In genomic region chr11:22461626-22462025, GRCh38 we compare ENCODE assay signal across 24 cellular contexts.
DNase-seq lines count a peak whose midpoint lies in the region; ATAC-seq, FAIRE-seq and TF ChIP-seq lines count a peak whose summit lies in the region.
"Had no signal": no experiment of that assay in that cellular context is flagged by ENCODE, and none has a peak within 500 bp of the region (broad histone marks: within the 10 kb centered on the region; RNA-seq: fewer than 3 reads in every experiment).

No MANE protein-coding gene starts in this region.

- no peak overlapping the region for H4K8ac ChIP-seq in mesenchymal stem cell (ENCODE audit: low read length)

- H3K4me1 ChIP-seq in mesenchymal stem cell (ENCODE audit: control insufficient read depth, insufficient read depth, low read depth, low read length), result no peaks in the 10 kb centered on the region

- H2BK12ac ChIP-seq in mesenchymal stem cell (ENCODE audit: low read length in 2 of 2), result no peak overlapping the region

- no peak overlapping the region for H2AFZ ChIP-seq in mesenchymal stem cell (ENCODE audit: low read depth, low read length)
- H2AFZ ChIP-seq: PC-9 had no signal

- no peak overlapping the region for H2BK15ac ChIP-seq in mesenchymal stem cell (ENCODE audit: low read depth, poor library complexity, severe bottlenecking)

- no peak overlapping the region for H2AK5ac ChIP-seq in mesenchymal stem cell (ENCODE audit: low read length, severe bottlenecking)

- no peak overlapping the region for H2BK120ac ChIP-seq in mesenchymal stem cell (ENCODE audit: low read depth, low read length)

- WGBS in mesenchymal stem cell, result 67% methylated on average over 1 of the region's 2 CpGs

- no peaks in the 10 kb centered on the region for H3K36me3 ChIP-seq in bronchial epithelial cell (ENCODE audit: control insufficient read depth, insufficient read depth, low read length)
- no peaks in the 10 kb centered on the region for H3K36me3 ChIP-seq in mesenchymal stem cell (ENCODE audit: control insufficient read depth in 1 of 2, insufficient read depth in 2 of 2, low read depth in 1 of 2, low read length in 2 of 2)

- ATAC-seq in GM18498 (IDR thresholded peaks at IDR 0.05; ENCODE audit: unreplicated experiment) (no peak), HG02870 (IDR thresholded peaks at IDR 0.05; ENCODE audit: unreplicated experiment) (no peak)
- ATAC-seq: CD8-positive, alpha-beta T cell; HepG2 had no signal

- H3K27me3 ChIP-seq in bronchial epithelial cell (ENCODE audit: control insufficient read depth, insufficient read depth, low read length), result no peaks in the 10 kb centered on the region
- H3K27me3 ChIP-seq in mesenchymal stem cell (ENCODE audit: control insufficient read depth in 1 of 2, insufficient read depth in 1 of 2, low read length in 2 of 2), result no peaks in the 10 kb centered on the region

- peak; percentile 4 for DNase-seq in Daoy (ENCODE audit: low read depth)
- DNase-seq in M059J (ENCODE audit: low read depth), result peak; percentile 44
- DNase-seq in bronchial epithelial cell (ENCODE audit: low read depth), result peak; percentile 65
- DNase-seq in mesenchymal stem cell, result peak; percentile 24
- DNase-seq in NCI-H1930 (lab: John Stamatoyannopoulos, UW), result no peak
- no peak for DNase-seq in NCI-H2227 (lab: John Stamatoyannopoulos, UW; ENCODE audit: unreplicated experiment)
- DNase-seq: 8988T; AML-193; C1 segment of cervical spinal cord; CD8-positive, alpha-beta T cell; DND-41; GDM1; KBM-7; NCI-H1105; NCI-H146; NCI-H2029 treated with DMSO at 0.1 percent for 48 hours; NCI-H524 treated with DMSO at 0.1 percent for 48 hours; PC-9; RPMI8226; SHP77 treated with DMSO at 0.1 percent for 48 hours; SK-N-SH had no signal

- H4K91ac ChIP-seq in mesenchymal stem cell (ENCODE audit: low read length), result no peak overlapping the region

- no peak overlapping the region for H3K23ac ChIP-seq in mesenchymal stem cell (ENCODE audit: low read length in 2 of 2)

- FAIRE-seq in bronchial epithelial cell (lab: Jason Lieb, UNC), result no peak
- FAIRE-seq: HepG2 had no signal

- no peak overlapping the region for H2BK5ac ChIP-seq in mesenchymal stem cell (ENCODE audit: low read depth, low read length, poor library complexity, severe bottlenecking)

- no peak overlapping the region for H3K27ac ChIP-seq in mesenchymal stem cell (ENCODE audit: low read length, poor library complexity, severe bottlenecking)
- H3K27ac ChIP-seq: PC-9 had no signal

- no peak for TF ChIP-seq CTCF in bronchial epithelial cell (IDR thresholded peaks at IDR 0.05; ENCODE audit: insufficient read depth, low read length, severe bottlenecking)

- H3K18ac ChIP-seq in mesenchymal stem cell (ENCODE audit: low read depth in 1 of 2, low read length in 2 of 2), result no peak overlapping the region

- no peaks in the 10 kb centered on the region for H3K79me1 ChIP-seq in mesenchymal stem cell (replicated peaks; ENCODE audit: low read length, poor library complexity, severe bottlenecking)

- no peak overlapping the region for H3K14ac ChIP-seq in mesenchymal stem cell (ENCODE audit: low read length in 2 of 2)

- H3K4me3 ChIP-seq in bronchial epithelial cell (ENCODE audit: low read depth, low read length), result no peak overlapping the region
- no peak overlapping the region for H3K4me3 ChIP-seq in mesenchymal stem cell (ENCODE audit: insufficient read depth in 1 of 2, low read depth in 1 of 2, low read length in 2 of 2)
- H3K4me3 ChIP-seq: PC-9 had no signal

- no peak overlapping the region for H3K4ac ChIP-seq in mesenchymal stem cell (ENCODE audit: low read depth in 1 of 2, low read length in 2 of 2)

- H3K9me3 ChIP-seq in mesenchymal stem cell (ENCODE audit: control insufficient read depth, low read length), result no peaks in the 10 kb centered on the region
- H3K9me3 ChIP-seq: SK-N-SH had no signal

- H3K4me2 ChIP-seq in mesenchymal stem cell (ENCODE audit: low read length, poor library complexity, severe bottlenecking), result no peak overlapping the region
- H3K4me2 ChIP-seq: PC-9, SK-N-SH had no signal

- no peak overlapping the region for H3K9ac ChIP-seq in mesenchymal stem cell (ENCODE audit: low read length)
- H3K9ac ChIP-seq: SK-N-SH had no signal

Comparison
In these comparisons a context has a peak if more than half of its experiments do, and no peak if none do; other contexts are left out.
1. DNase-seq: peak in Daoy (single experiment), M059J (single experiment), bronchial epithelial cell (single experiment) and mesenchymal stem cell (single experiment); none in NCI-H1930 (0 of 2) and NCI-H2227 (single experiment).